1 cellular context compared by ENCODE assay signal in the genomic region with DNA sequence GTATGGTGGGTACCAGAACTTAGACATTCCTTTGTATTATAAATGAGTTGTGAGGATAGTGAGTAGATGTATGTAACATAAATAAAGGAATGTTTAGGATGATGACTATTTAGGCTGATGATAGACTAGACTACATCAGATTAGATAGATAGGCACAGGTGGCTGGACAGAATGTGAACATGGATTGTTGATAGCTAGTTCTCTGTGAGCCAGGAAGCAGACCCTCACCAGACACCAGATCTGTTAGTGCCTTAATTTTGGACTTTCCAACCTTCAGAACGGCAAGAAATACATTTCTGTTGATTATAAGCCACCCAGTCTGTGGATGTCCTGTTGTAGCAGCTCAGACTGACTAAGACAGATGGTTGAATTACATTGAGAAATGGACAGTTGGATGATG.
TF ChIP-seq lines count a peak whose summit lies in the region.

No MANE protein-coding gene starts in this region.

TF ChIP-seq in IMR-90, 13 proteins besides CTCF, POLR2A, EP300 and RAD21 (continued from another document):
- TF ChIP-seq RCOR1 (IDR thresholded peaks at IDR 0.05; ENCODE audit: insufficient replicate concordance, low read length) (no peak), FOS (IDR thresholded peaks at IDR 0.05; ENCODE audit: low read depth, low read length) (no peak), MAZ (IDR thresholded peaks at IDR 0.05; ENCODE audit: borderline replicate concordance, low read depth, low read length) (no peak), CHD1 (IDR thresholded peaks at IDR 0.05; ENCODE audit: low read depth, low read length) (no peak), MAFK (IDR thresholded peaks at IDR 0.05; ENCODE audit: low read depth, low read length) (no peak), MXI1 (IDR thresholded peaks at IDR 0.05; ENCODE audit: borderline replicate concordance, low read depth, low read length) (no peak), NFE2L2 (IDR thresholded peaks at IDR 0.05; ENCODE audit: low read depth, low read length) (no peak)
TF ChIP-seq in IMR-90: peak in this region for 0.
